ENCODE assay signal across 15 cellular contexts in the genomic region with DNA sequence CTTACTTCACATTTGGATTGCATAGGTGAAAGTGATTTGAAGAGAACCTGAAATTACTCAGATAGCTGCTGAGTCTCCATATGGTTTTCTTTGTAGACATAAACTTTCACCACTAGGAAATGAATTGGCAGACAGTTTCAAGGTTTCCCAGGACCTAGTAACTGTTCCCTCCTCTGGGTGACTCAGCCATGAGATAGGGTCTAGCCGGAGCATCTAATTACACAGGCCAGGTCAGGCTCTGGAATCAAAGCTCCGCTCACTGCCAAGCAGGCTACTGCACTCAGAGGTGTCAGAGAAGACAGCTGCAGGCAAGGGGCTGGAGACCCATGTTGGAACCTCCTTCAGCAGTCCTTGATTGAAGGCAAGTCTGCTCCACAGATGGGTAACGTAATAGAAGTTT.
DNase-seq lines count a peak whose midpoint lies in the region; ATAC-seq and TF ChIP-seq lines count a peak whose summit lies in the region.
"Had no signal": no experiment of that assay in that cellular context is flagged by ENCODE, and none has a peak within 500 bp of the region (broad histone marks: within the 10 kb centered on the region; RNA-seq: fewer than 3 reads in every experiment).

No MANE protein-coding gene starts in this region.

- no peak overlapping the region for H2AFZ ChIP-seq in SK-N-SH (ENCODE audit: low read depth)

- DNase-seq in SK-N-SH = no peak
- peak; percentile 60 for DNase-seq in RPMI7951 (ENCODE audit: low read depth)
- DNase-seq in fibroblast of pulmonary artery (ENCODE audit: low read depth) = peak; percentile 8
- DNase-seq in skeletal muscle cell (ENCODE audit: low read depth) = peak; percentile 36
- no peak for DNase-seq in NCI-H2227 treated with DMSO at 0.1 percent for 48 hours (lab: John Stamatoyannopoulos, UW)
- DNase-seq in GM19240 (ENCODE audit: insufficient read length, low spot score) = no peak
- DNase-seq: 8988T; Calu3; hypothalamus; NCI-H1105 treated with DMSO at 0.1 percent for 48 hours; stimulated activated CD4-positive, alpha-beta T cell treated with anti-CD3 and anti-CD28 coated beads, Interleukin-4, amount 100 ng/mL, for 1 hour had no signal

- TF ChIP-seq RAD21 in SK-N-SH (IDR thresholded peaks at IDR 0.05; ENCODE audit: low read length) = no peak

- no peaks in the 10 kb centered on the region for H3K36me3 ChIP-seq in SK-N-SH (replicated peaks in 1 of 2; ENCODE audit: control insufficient read depth in 1 of 2, insufficient read depth in 2 of 2, low read length in 1 of 2)

- no peaks in the 10 kb centered on the region for H3K9me3 ChIP-seq in SK-N-SH

- H3K4me3 ChIP-seq in SK-N-SH (ENCODE audit: low read depth in 2 of 2, low read length in 1 of 2) = no peak overlapping the region
- no peak overlapping the region for H3K4me3 ChIP-seq in fibroblast of pulmonary artery (replicated peaks; ENCODE audit: low read depth, low read length)
- no peak overlapping the region for H3K4me3 ChIP-seq in skeletal muscle cell (ENCODE audit: low read depth, low read length)
- H3K4me3 ChIP-seq: coronary artery had no signal

- CTCF ChIA-PET in SK-N-SH (lab: Yijun Ruan, JAX) = interaction anchor here (0.9 to 1.2 kb wide), 3 partner anchors 9 to 14 kb away, joined by 3 read pairs; no protein-coding TSS in a partner anchor

- TF ChIP-seq CTCF in SK-N-SH (IDR thresholded peaks at IDR 0.05) = no peak
- TF ChIP-seq CTCF in fibroblast of pulmonary artery (IDR thresholded peaks at IDR 0.05; ENCODE audit: low read length, missing control alignments) = no peak

- H4K20me1 ChIP-seq in SK-N-SH (ENCODE audit: insufficient read depth) = no peaks in the 10 kb centered on the region

- POLR2A ChIA-PET in SK-N-SH (lab: Yijun Ruan, JAX) = no interaction called here

- ATAC-seq in SK-N-SH treated with all-trans-retinoic acid at 6 μM for 48 hours = peak; percentile 88
- no peak for ATAC-seq in HG02840 (IDR thresholded peaks at IDR 0.05; ENCODE audit: low FRiP score, unreplicated experiment)
- ATAC-seq: sciatic nerve had no signal

- no peaks in the 10 kb centered on the region for H3K9me2 ChIP-seq in SK-N-SH

- no peaks in the 10 kb centered on the region for H3K27me3 ChIP-seq in SK-N-SH (ENCODE audit: insufficient read depth)

- H3K79me2 ChIP-seq in SK-N-SH (ENCODE audit: insufficient read depth) = no peaks in the 10 kb centered on the region

- no peaks in the 10 kb centered on the region for H3F3A ChIP-seq in SK-N-SH (replicated peaks; ENCODE audit: insufficient read depth)

- no peaks in the 10 kb centered on the region; a peak in 1 of 4 replicates for H3K4me1 ChIP-seq in SK-N-SH (ENCODE audit: control insufficient read depth in 1 of 2, insufficient read depth in 2 of 2, low read depth in 1 of 2, low read length in 1 of 2)

- no peak overlapping the region for H3K4me2 ChIP-seq in SK-N-SH

- H3K9ac ChIP-seq in SK-N-SH = no peak overlapping the region

- no peak overlapping the region for H3K27ac ChIP-seq in SK-N-SH (ENCODE audit: low read depth in 2 of 2, low read length in 1 of 2)
- H3K27ac ChIP-seq: coronary artery had no signal

- TF ChIP-seq EP300 in SK-N-SH (IDR thresholded peaks at IDR 0.05; ENCODE audit: borderline replicate concordance in 1 of 2, low read depth in 1 of 2, low read length in 1 of 2) = no peak

- WGBS in SK-N-SH (ENCODE audit: low lambda C conversion rate) = 39% methylated on average over 3 of the region's 3 CpGs

TF ChIP-seq in SK-N-SH treated with all-trans-retinoic acid at 6 μM for 48 hours, 23 proteins besides CTCF, POLR2A, EP300 and RAD21:
- TF ChIP-seq RARB (CRISPR knock-in tag; IDR thresholded peaks at IDR 0.05) = no peak

TF ChIP-seq in SK-N-SH, 30 proteins besides CTCF, POLR2A, EP300 and RAD21:
- TF ChIP-seq TAF1 (IDR thresholded peaks at IDR 0.05; ENCODE audit: borderline replicate concordance, low read depth, low read length) (no peak), FOSL2 (IDR thresholded peaks at IDR 0.05; ENCODE audit: borderline replicate concordance, low read depth) (no peak), CHD2 (IDR thresholded peaks at IDR 0.05; ENCODE audit: low read length, partially characterized antibody) (no peak), RCOR1 (IDR thresholded peaks at IDR 0.05; ENCODE audit: low read length) (no peak), RFX5 (IDR thresholded peaks at IDR 0.05; ENCODE audit: low read length) (no peak), TEAD4 (IDR thresholded peaks at IDR 0.05; ENCODE audit: borderline replicate concordance, insufficient read depth) (no peak), FOXJ3 (CRISPR knock-in tag; IDR thresholded peaks at IDR 0.05) (no peak), NRF1 (IDR thresholded peaks at IDR 0.05; ENCODE audit: low read depth, low read length) (no peak), SIN3A (IDR thresholded peaks at IDR 0.05; ENCODE audit: borderline replicate concordance, low read depth, low read length) (no peak), SMC3 (IDR thresholded peaks at IDR 0.05; ENCODE audit: low read depth, low read length) (no peak), MXI1 (IDR thresholded peaks at IDR 0.05; ENCODE audit: low read depth, low read length) (no peak), TCF12 (IDR thresholded peaks at IDR 0.05) (no peak), MEF2A (IDR thresholded peaks at IDR 0.05; ENCODE audit: borderline replicate concordance, low read depth) (no peak), ELF1 (IDR thresholded peaks at IDR 0.05) (no peak)
- TF ChIP-seq, protein P1, sequence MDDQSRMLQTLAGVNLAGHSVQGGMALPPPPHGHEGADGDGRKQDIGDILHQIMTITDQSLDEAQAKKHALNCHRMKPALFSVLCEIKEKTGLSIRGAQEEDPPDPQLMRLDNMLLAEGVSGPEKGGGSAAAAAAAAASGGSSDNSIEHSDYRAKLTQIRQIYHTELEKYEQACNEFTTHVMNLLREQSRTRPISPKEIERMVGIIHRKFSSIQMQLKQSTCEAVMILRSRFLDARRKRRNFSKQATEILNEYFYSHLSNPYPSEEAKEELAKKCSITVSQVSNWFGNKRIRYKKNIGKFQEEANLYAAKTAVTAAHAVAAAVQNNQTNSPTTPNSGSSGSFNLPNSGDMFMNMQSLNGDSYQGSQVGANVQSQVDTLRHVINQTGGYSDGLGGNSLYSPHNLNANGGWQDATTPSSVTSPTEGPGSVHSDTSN (IDR thresholded peaks at IDR 0.05) = no peak
- TF ChIP-seq, protein P2, sequence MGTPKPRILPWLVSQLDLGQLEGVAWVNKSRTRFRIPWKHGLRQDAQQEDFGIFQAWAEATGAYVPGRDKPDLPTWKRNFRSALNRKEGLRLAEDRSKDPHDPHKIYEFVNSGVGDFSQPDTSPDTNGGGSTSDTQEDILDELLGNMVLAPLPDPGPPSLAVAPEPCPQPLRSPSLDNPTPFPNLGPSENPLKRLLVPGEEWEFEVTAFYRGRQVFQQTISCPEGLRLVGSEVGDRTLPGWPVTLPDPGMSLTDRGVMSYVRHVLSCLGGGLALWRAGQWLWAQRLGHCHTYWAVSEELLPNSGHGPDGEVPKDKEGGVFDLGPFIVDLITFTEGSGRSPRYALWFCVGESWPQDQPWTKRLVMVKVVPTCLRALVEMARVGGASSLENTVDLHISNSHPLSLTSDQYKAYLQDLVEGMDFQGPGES (IDR thresholded peaks at IDR 0.05; ENCODE audit: low read depth, low read length) = no peak
- TF ChIP-seq, protein P3, sequence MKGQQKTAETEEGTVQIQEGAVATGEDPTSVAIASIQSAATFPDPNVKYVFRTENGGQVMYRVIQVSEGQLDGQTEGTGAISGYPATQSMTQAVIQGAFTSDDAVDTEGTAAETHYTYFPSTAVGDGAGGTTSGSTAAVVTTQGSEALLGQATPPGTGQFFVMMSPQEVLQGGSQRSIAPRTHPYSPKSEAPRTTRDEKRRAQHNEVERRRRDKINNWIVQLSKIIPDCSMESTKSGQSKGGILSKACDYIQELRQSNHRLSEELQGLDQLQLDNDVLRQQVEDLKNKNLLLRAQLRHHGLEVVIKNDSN (IDR thresholded peaks at IDR 0.05; ENCODE audit: borderline replicate concordance, low read depth) = no peak
- TF ChIP-seq, protein P4, sequence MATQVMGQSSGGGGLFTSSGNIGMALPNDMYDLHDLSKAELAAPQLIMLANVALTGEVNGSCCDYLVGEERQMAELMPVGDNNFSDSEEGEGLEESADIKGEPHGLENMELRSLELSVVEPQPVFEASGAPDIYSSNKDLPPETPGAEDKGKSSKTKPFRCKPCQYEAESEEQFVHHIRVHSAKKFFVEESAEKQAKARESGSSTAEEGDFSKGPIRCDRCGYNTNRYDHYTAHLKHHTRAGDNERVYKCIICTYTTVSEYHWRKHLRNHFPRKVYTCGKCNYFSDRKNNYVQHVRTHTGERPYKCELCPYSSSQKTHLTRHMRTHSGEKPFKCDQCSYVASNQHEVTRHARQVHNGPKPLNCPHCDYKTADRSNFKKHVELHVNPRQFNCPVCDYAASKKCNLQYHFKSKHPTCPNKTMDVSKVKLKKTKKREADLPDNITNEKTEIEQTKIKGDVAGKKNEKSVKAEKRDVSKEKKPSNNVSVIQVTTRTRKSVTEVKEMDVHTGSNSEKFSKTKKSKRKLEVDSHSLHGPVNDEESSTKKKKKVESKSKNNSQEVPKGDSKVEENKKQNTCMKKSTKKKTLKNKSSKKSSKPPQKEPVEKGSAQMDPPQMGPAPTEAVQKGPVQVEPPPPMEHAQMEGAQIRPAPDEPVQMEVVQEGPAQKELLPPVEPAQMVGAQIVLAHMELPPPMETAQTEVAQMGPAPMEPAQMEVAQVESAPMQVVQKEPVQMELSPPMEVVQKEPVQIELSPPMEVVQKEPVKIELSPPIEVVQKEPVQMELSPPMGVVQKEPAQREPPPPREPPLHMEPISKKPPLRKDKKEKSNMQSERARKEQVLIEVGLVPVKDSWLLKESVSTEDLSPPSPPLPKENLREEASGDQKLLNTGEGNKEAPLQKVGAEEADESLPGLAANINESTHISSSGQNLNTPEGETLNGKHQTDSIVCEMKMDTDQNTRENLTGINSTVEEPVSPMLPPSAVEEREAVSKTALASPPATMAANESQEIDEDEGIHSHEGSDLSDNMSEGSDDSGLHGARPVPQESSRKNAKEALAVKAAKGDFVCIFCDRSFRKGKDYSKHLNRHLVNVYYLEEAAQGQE (IDR thresholded peaks at IDR 0.05; ENCODE audit: low read depth, low read length) = no peak

Comparison
In these comparisons a context has a peak if more than half of its experiments do, and no peak if none do; other contexts are left out.
1. DNase-seq: peak in RPMI7951 (single experiment), fibroblast of pulmonary artery (single experiment) and skeletal muscle cell (single experiment); none in SK-N-SH (single experiment), NCI-H2227 treated with DMSO at 0.1 percent for 48 hours (single experiment) and GM19240 (single experiment).